Comparison of ENCODE assay signal across 17 cellular contexts in the genomic region with DNA sequence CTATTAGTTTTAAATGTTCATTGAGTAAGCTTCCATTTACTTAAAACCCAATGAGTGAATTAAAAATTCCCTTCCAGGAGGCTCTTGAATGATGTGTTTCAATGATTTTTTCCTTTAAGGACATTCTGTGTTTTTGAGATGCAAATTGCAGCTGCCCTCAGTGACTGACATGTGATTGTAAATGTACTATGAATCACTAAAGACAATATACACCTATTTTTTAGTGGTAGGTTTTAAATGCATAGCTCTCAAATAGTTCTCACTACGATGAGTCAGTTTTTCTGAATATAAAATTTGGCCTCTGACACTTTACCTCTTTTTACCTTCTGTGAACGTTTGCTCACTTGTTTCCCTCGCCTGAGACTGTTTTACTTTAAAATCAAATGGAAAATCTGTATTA.
DNase-seq lines count a peak whose midpoint lies in the region; ATAC-seq, FAIRE-seq and TF ChIP-seq lines count a peak whose summit lies in the region.
"Had no signal": no experiment of that assay in that cellular context is flagged by ENCODE, and none has a peak within 500 bp of the region (broad histone marks: within the 10 kb centered on the region; RNA-seq: fewer than 3 reads in every experiment).

No MANE protein-coding gene starts in this region.

- ATAC-seq in PC-3 (no peak; the same call in 1 of the 2 replicates), mucosa of descending colon (peak; percentile 20), right lobe of liver (no peak)
- ATAC-seq: GM12878 had no signal

- peak; percentile 32 for DNase-seq in PC-3
- peak; percentile 25 for DNase-seq in bronchial epithelial cell (ENCODE audit: low read depth)
- no peak for DNase-seq in mucosa of descending colon
- no peak for DNase-seq in right lobe of liver
- DNase-seq in COLO829 (ENCODE audit: low spot score) = no peak
- DNase-seq in OCI-LY7 (ENCODE audit: low spot score) = no peak
- DNase-seq: C1 segment of cervical spinal cord; Caco-2; CD4-positive, alpha-beta memory T cell; DMS153; EL; GDM1; GM23248; H9; HFFc6 had no signal

- H3K4me3 ChIP-seq in PC-3 (ENCODE audit: low read length) (no peak overlapping the region), bronchial epithelial cell (ENCODE audit: low read depth, low read length) (no peak overlapping the region), mucosa of descending colon (no peak overlapping the region), right lobe of liver (no peak overlapping the region), OCI-LY7 (ENCODE audit: low read depth, low read length, poor library complexity, severe bottlenecking) (no peak overlapping the region)
- H3K4me3 ChIP-seq: GM12878, GM23248 had no signal

- H3K4me1 ChIP-seq in PC-3 (ENCODE audit: insufficient read depth, low read length) (no peaks in the 10 kb centered on the region), mucosa of descending colon (ENCODE audit: low read depth) (no peaks in the 10 kb centered on the region), right lobe of liver (peaks cover 0 to 10% (median 0%) of the 10 kb centered on the region in 4 donors), OCI-LY7 (ENCODE audit: insufficient read depth, low read length, poor library complexity, severe bottlenecking) (no peaks in the 10 kb centered on the region)
- H3K4me1 ChIP-seq: Caco-2 had no signal

- intact Hi-C loops in PC-3 (cut with micrococcal nuclease) (no loop called here), mucosa of descending colon (cut with DNase I, micrococcal nuclease) (no loop called here), right lobe of liver (cut with DNase I) (no loop called here), OCI-LY7 (cut with micrococcal nuclease; ENCODE audit: unreplicated experiment) (no loop called here)

- no peak for TF ChIP-seq POLR2A in right lobe of liver (IDR thresholded peaks at IDR 0.05)

- H3K79me2 ChIP-seq in PC-3 (ENCODE audit: low read length) = no peaks in the 10 kb centered on the region
- H3K79me2 ChIP-seq in OCI-LY7 (ENCODE audit: insufficient read depth, low read depth, low read length) = no peaks in the 10 kb centered on the region

- CTCF ChIA-PET in PC-3 (lab: Charles Lee) = no interaction called here
- CTCF ChIA-PET in OCI-LY7 (lab: Charles Lee; ENCODE audit: unreplicated experiment) = no interaction called here

- TF ChIP-seq CTCF in PC-3 (conservative IDR thresholded peaks at IDR 0.05; ENCODE audit: low read depth, low read length) = no peak
- TF ChIP-seq CTCF in bronchial epithelial cell (IDR thresholded peaks at IDR 0.05; ENCODE audit: insufficient read depth, low read length, severe bottlenecking) = no peak
- no peak for TF ChIP-seq CTCF in mucosa of descending colon (IDR thresholded peaks at IDR 0.05)
- no peak for TF ChIP-seq CTCF in right lobe of liver (IDR thresholded peaks at IDR 0.05)
- no peak for TF ChIP-seq CTCF in OCI-LY7 (conservative IDR thresholded peaks at IDR 0.05; ENCODE audit: low read length)

- no peaks in the 10 kb centered on the region for H3F3A ChIP-seq in PC-3 (ENCODE audit: low read length, unreplicated experiment)

- H3K36me3 ChIP-seq in PC-3 (ENCODE audit: low read depth, low read length) = no peaks in the 10 kb centered on the region
- no peaks in the 10 kb centered on the region for H3K36me3 ChIP-seq in bronchial epithelial cell (ENCODE audit: control insufficient read depth, insufficient read depth, low read length)
- H3K36me3 ChIP-seq in mucosa of descending colon (ENCODE audit: low read depth) = no peaks in the 10 kb centered on the region
- no peaks in the 10 kb centered on the region for H3K36me3 ChIP-seq in right lobe of liver
- no peaks in the 10 kb centered on the region for H3K36me3 ChIP-seq in OCI-LY7 (ENCODE audit: insufficient read depth, low read length)

- H3K27ac ChIP-seq in PC-3 (ENCODE audit: low read length) (no peak overlapping the region), right lobe of liver (no peak overlapping the region), OCI-LY7 (ENCODE audit: low read depth, low read length, poor library complexity, severe bottlenecking) (no peak overlapping the region)
- H3K27ac ChIP-seq: GM23248 had no signal

- peaks cover 50% of the 10 kb centered on the region for H3K27me3 ChIP-seq in PC-3 (ENCODE audit: low read length)
- no peaks in the 10 kb centered on the region for H3K27me3 ChIP-seq in bronchial epithelial cell (ENCODE audit: control insufficient read depth, insufficient read depth, low read length)
- H3K27me3 ChIP-seq in right lobe of liver = no peaks in the 10 kb centered on the region

- WGBS in right lobe of liver (ENCODE audit: insufficient coverage, low coverage, low lambda C conversion rate, missing lambda C conversion rate) = 40% methylated on average over 3 of the region's 3 CpGs

- no peak overlapping the region for H3K9ac ChIP-seq in PC-3 (ENCODE audit: low read length)
- H3K9ac ChIP-seq: GM23248 had no signal

- H3K9me3 ChIP-seq in PC-3 (ENCODE audit: low read length) (no peaks in the 10 kb centered on the region), mucosa of descending colon (no peaks in the 10 kb centered on the region), right lobe of liver (no peaks in the 10 kb centered on the region), OCI-LY7 (ENCODE audit: low read length) (no peaks in the 10 kb centered on the region)
- H3K9me3 ChIP-seq: Caco-2 had no signal

- no peak overlapping the region for H3K4me2 ChIP-seq in PC-3 (ENCODE audit: low read length)
- no peak overlapping the region for H3K4me2 ChIP-seq in OCI-LY7 (ENCODE audit: low read length)

- BruUV-seq in PC-3 (replicated peaks; lab: Mats Ljungman, UMichigan) (no TSS peak), OCI-LY7 (replicated peaks; lab: Mats Ljungman, UMichigan) (no TSS peak)

- H2AFZ ChIP-seq in PC-3 (ENCODE audit: low read length) = no peak overlapping the region
- no peak overlapping the region for H2AFZ ChIP-seq in OCI-LY7 (ENCODE audit: low read length)
- H2AFZ ChIP-seq: GM23248 had no signal

- H4K20me1 ChIP-seq in PC-3 (ENCODE audit: low read length) (no peaks in the 10 kb centered on the region), OCI-LY7 (ENCODE audit: insufficient read depth, low read length) (no peaks in the 10 kb centered on the region)

- POLR2A ChIA-PET in PC-3 (lab: Charles Lee; ENCODE audit: unreplicated experiment) (no interaction called here), OCI-LY7 (lab: Charles Lee) (no interaction called here)

- FAIRE-seq in bronchial epithelial cell (lab: Jason Lieb, UNC) = no peak
- FAIRE-seq: GM12878, GM19239 had no signal

- no peaks in the 10 kb centered on the region for H3K9me2 ChIP-seq in PC-3 (replicated peaks; ENCODE audit: low read length)
- no peaks in the 10 kb centered on the region for H3K9me2 ChIP-seq in OCI-LY7 (ENCODE audit: insufficient read depth, low read length)

Comparison
In these comparisons a context has a peak if more than half of its experiments do, and no peak if none do; other contexts are left out.
1. DNase-seq: peak in PC-3 (single experiment) and bronchial epithelial cell (single experiment); none in mucosa of descending colon (0 of 3), right lobe of liver (0 of 3), COLO829 (single experiment) and OCI-LY7 (single experiment).